7 cellular contexts compared by ENCODE assay signal in the genomic region with DNA sequence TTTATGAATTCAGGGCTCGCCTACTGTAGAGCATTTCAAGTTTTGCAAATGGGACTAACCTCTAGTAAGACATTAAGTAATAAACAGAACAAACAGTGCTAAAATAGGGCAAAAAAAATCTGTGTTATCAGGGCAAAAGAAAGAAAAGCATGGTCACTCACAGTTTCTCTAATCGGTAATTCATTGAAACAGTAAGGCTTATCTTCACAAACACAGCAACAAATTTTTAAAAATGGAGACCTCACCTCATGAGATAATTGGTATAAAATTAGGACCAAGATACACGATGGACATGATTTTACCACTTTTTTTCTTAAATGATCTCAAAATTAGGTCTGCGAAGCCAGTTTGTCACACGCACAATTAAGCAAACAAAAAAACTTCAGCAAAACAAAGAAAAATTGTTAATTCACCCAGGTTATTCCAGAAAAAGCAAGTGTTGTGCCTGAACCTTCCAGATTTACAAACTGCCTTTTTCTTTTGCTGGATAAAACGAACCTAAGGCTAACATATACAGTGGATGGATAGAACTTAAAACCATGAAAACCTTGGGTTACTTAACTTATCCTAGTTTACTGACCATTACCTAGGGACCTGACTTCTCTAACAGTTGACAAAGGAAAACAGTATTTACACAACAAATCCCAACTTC. TPM values are rescaled to one million over a fixed set of nuclear protein-coding genes. Genes with fewer than 3 reads are reported as not detected.
DNase-seq lines count a peak whose midpoint lies in the region; ATAC-seq lines count a peak whose summit lies in the region.

No MANE protein-coding gene starts in this region.

- H3K27ac Mint-ChIP-seq in activated T-helper 1 cell treated with anti-CD3 and anti-CD28 coated beads, Interleukin-12 subunit alpha, Interleukin-12 subunit beta, Interleukin-2, Interleukin-4 antibody, amounts not matched to agents 30 ng/mL and 10 ng/mL and 1 ng/mL, durations not matched to agents 14 hours and 24 hours and 36 hours, result peak overlapping the region; percentile 94
- peak overlapping the region; percentile 93 for H3K27ac Mint-ChIP-seq in stimulated activated memory B cell treated with anti-CD40 and anti-IgM and Interleukin-4, amounts not matched to agents 10 μg/mL and 1 μg/mL and 100 μg/mL, for 72 hours

- H3K36me3 Mint-ChIP-seq in activated T-helper 1 cell treated with anti-CD3 and anti-CD28 coated beads, Interleukin-12 subunit alpha, Interleukin-12 subunit beta, Interleukin-2, Interleukin-4 antibody, amounts not matched to agents 30 ng/mL and 10 ng/mL and 1 ng/mL, durations not matched to agents 14 hours and 24 hours and 36 hours (ENCODE audit: low read depth), result peaks cover 29% of the 10 kb centered on the region
- peaks cover 34% of the 10 kb centered on the region for H3K36me3 Mint-ChIP-seq in stimulated activated memory B cell treated with anti-CD40 and anti-IgM and Interleukin-4, amounts not matched to agents 10 μg/mL and 1 μg/mL and 100 μg/mL, for 72 hours

- H3K9me3 Mint-ChIP-seq in activated T-helper 1 cell treated with anti-CD3 and anti-CD28 coated beads, Interleukin-12 subunit alpha, Interleukin-12 subunit beta, Interleukin-2, Interleukin-4 antibody, amounts not matched to agents 30 ng/mL and 10 ng/mL and 1 ng/mL, durations not matched to agents 14 hours and 24 hours and 36 hours, result no peaks in the 10 kb centered on the region
- no peaks in the 10 kb centered on the region for H3K9me3 Mint-ChIP-seq in stimulated activated memory B cell treated with anti-CD40 and anti-IgM and Interleukin-4, amounts not matched to agents 10 μg/mL and 1 μg/mL and 100 μg/mL, for 72 hours

- H3K4me3 ChIP-seq in HUES6 (ENCODE audit: low read depth, low read length) (peak overlapping the region; percentile 91), iPS-20b (ENCODE audit: low read length) (peak overlapping the region; percentile 94)

- H3K9me3 ChIP-seq in HUES6 (ENCODE audit: control insufficient read depth, insufficient read depth, low read depth, low read length) (no peaks in the 10 kb centered on the region), iPS-20b (ENCODE audit: insufficient read depth, low read depth, low read length) (no peaks in the 10 kb centered on the region)

- intact Hi-C loops in activated T-helper 1 cell treated with anti-CD3 and anti-CD28 coated beads, Interleukin-12 subunit alpha, Interleukin-12 subunit beta, Interleukin-2, Interleukin-4 antibody, amounts not matched to agents 30 ng/mL and 10 ng/mL and 1 ng/mL, durations not matched to agents 14 hours and 24 hours and 36 hours (cut with micrococcal nuclease), result loop anchor here (1.0 to 10.0 kb wide), 7 partner anchors 20 to 644 kb away; a partner anchor contains a TSS

- DNase-seq in activated T-helper 1 cell treated with anti-CD3 and anti-CD28 coated beads, Interleukin-12 subunit alpha, Interleukin-12 subunit beta, Interleukin-2, Interleukin-4 antibody, amounts not matched to agents 30 ng/mL and 10 ng/mL and 1 ng/mL, durations not matched to agents 14 hours and 24 hours and 36 hours (ENCODE audit: low spot score), result no peak
- DNase-seq in cerebellar nuclear complex (lab: John Stamatoyannopoulos, UW), result no peak
- no peak for DNase-seq in SW480 (ENCODE audit: low spot score)

- H3K27ac ChIP-seq in HUES6 (ENCODE audit: low read depth, low read length), result no peak overlapping the region
- no peak overlapping the region for H3K27ac ChIP-seq in iPS-20b (ENCODE audit: low read length)

- H3K36me3 ChIP-seq in HUES6 (ENCODE audit: control insufficient read depth, insufficient read depth, low read length) (peaks cover 19% of the 10 kb centered on the region), iPS-20b (ENCODE audit: insufficient read depth, low read depth, low read length) (peaks cover 26% of the 10 kb centered on the region)

- H3K27me3 Mint-ChIP-seq in activated T-helper 1 cell treated with anti-CD3 and anti-CD28 coated beads, Interleukin-12 subunit alpha, Interleukin-12 subunit beta, Interleukin-2, Interleukin-4 antibody, amounts not matched to agents 30 ng/mL and 10 ng/mL and 1 ng/mL, durations not matched to agents 14 hours and 24 hours and 36 hours (ENCODE audit: insufficient read depth), result peaks cover 3% of the 10 kb centered on the region
- H3K27me3 Mint-ChIP-seq in stimulated activated memory B cell treated with anti-CD40 and anti-IgM and Interleukin-4, amounts not matched to agents 10 μg/mL and 1 μg/mL and 100 μg/mL, for 72 hours, result no peaks in the 10 kb centered on the region

- no peak for ATAC-seq in stimulated activated memory B cell treated with anti-CD40 and anti-IgM and Interleukin-4, amounts not matched to agents 10 μg/mL and 1 μg/mL and 100 μg/mL, for 72 hours
- ATAC-seq in esophagus mucosa, result no peak

- peak overlapping the region; percentile 93 for H3K4me3 Mint-ChIP-seq in activated T-helper 1 cell treated with anti-CD3 and anti-CD28 coated beads, Interleukin-12 subunit alpha, Interleukin-12 subunit beta, Interleukin-2, Interleukin-4 antibody, amounts not matched to agents 30 ng/mL and 10 ng/mL and 1 ng/mL, durations not matched to agents 14 hours and 24 hours and 36 hours
- H3K4me3 Mint-ChIP-seq in stimulated activated memory B cell treated with anti-CD40 and anti-IgM and Interleukin-4, amounts not matched to agents 10 μg/mL and 1 μg/mL and 100 μg/mL, for 72 hours, result peak overlapping the region; percentile 90

- H3K4me1 ChIP-seq in HUES6 (ENCODE audit: control insufficient read depth, insufficient read depth, low read length) (peaks cover 40% of the 10 kb centered on the region), iPS-20b (ENCODE audit: insufficient read depth, low read length) (peaks cover 29% of the 10 kb centered on the region)

- H3K27me3 ChIP-seq in HUES6 (ENCODE audit: control insufficient read depth, insufficient read depth, low read length) (peaks cover 8% of the 10 kb centered on the region; the same call in 1 of the 2 replicates), iPS-20b (ENCODE audit: insufficient read depth, low read length) (peaks cover 41% of the 10 kb centered on the region)

- H3K4me1 Mint-ChIP-seq in activated T-helper 1 cell treated with anti-CD3 and anti-CD28 coated beads, Interleukin-12 subunit alpha, Interleukin-12 subunit beta, Interleukin-2, Interleukin-4 antibody, amounts not matched to agents 30 ng/mL and 10 ng/mL and 1 ng/mL, durations not matched to agents 14 hours and 24 hours and 36 hours (ENCODE audit: low read depth), result peaks cover 90% of the 10 kb centered on the region
- peaks cover 74% of the 10 kb centered on the region for H3K4me1 Mint-ChIP-seq in stimulated activated memory B cell treated with anti-CD40 and anti-IgM and Interleukin-4, amounts not matched to agents 10 μg/mL and 1 μg/mL and 100 μg/mL, for 72 hours

- peak overlapping the region; percentile 87 for H3K9ac ChIP-seq in HUES6 (ENCODE audit: low read length)
- H3K9ac ChIP-seq in iPS-20b (ENCODE audit: low read depth, low read length), result peak overlapping the region; percentile 86; the same call in 1 of the 2 replicates

RNA-seq across cellular contexts. Expression of a gene that starts 1.4 kb away (rescaled TPM):
- 206 and 231 TPM in 2 replicates for total RNA-seq in activated T-helper 1 cell treated with anti-CD3 and anti-CD28 coated beads, Interleukin-12 subunit alpha, Interleukin-12 subunit beta, Interleukin-2, Interleukin-4 antibody, amounts not matched to agents 30 ng/mL and 10 ng/mL and 1 ng/mL, durations not matched to agents 14 hours and 24 hours and 36 hours
- 131 TPM for total RNA-seq in esophagus mucosa
